In genomic region chr16:19235478-19235877, GRCh38 we compare ENCODE assay signal across 8 cellular contexts. TPM values are rescaled to one million over a fixed set of nuclear protein-coding genes. Genes with fewer than 3 reads are reported as not detected.
"Had no signal": no experiment of that assay in that cellular context is flagged by ENCODE, and none has a peak within 500 bp of the region (broad histone marks: within the 10 kb centered on the region; RNA-seq: fewer than 3 reads in every experiment).

No MANE protein-coding gene starts in this region.

- H3K27ac ChIP-seq: HL-60 had no signal

- H3K4me1 Mint-ChIP-seq: IgD-negative memory B cell had no signal

- H3K4me3 ChIP-seq: GM23338 had no signal

- ATAC-seq: GM23338, HepG2 had no signal

- DNase-seq: H9, HCEC 1CT, KBM-7 had no signal

- H3K4me3 Mint-ChIP-seq: GM23338, H9 had no signal

- H3K27me3 Mint-ChIP-seq: IgD-negative memory B cell had no signal

- H3K27ac Mint-ChIP-seq: GM23338, H9, IgD-negative memory B cell had no signal

RNA-seq across cellular contexts. Expression of gene CLEC19A, which starts 50.1 kb away (rescaled TPM):
- total RNA-seq: GM23338, H9, HepG2, HT1080 had no signal
